ENCODE assay signal across 29 cellular contexts in the genomic region with DNA sequence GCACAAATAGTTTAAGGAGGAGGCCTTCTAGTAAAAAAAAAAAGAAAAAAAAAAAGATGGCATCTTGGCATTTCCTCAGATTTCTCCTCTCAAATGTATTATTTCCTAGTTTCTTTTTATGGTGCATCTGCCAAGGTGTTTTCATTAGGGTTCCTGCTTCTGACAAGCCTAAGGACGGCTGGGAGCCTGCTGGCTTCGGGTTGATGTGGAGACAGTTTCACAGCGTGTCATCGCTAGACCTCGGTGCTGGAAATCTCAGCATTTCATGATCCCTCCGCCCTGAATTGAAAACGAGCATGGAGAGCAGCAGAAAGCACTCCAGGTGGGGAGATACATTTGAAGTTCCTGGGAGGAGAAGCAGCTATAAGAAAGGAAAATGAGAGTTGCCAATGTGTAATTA.
"Had no signal": no experiment of that assay in that cellular context is flagged by ENCODE, and none has a peak within 500 bp of the region (broad histone marks: within the 10 kb centered on the region; RNA-seq: fewer than 3 reads in every experiment).

No MANE protein-coding gene starts in this region.

- H3K4me1 ChIP-seq: gastroesophageal sphincter, parathyroid adenoma, suprapubic skin, tibial artery, upper lobe of right lung had no signal

- H3K4me3 ChIP-seq: coronary artery, dorsolateral prefrontal cortex, gastroesophageal sphincter, hepatocyte, suprapubic skin, tibial artery, upper lobe of right lung had no signal

- H3K27ac ChIP-seq: brain microvascular endothelial cell, coronary artery, dorsolateral prefrontal cortex, gastroesophageal sphincter, hepatocyte, parathyroid adenoma, suprapubic skin, tibial artery, upper lobe of right lung had no signal

- H3K27me3 ChIP-seq: brain microvascular endothelial cell, dorsolateral prefrontal cortex, gastroesophageal sphincter, hepatocyte, suprapubic skin, tibial artery, upper lobe of right lung had no signal

- DNase-seq: activated CD4-positive, alpha-beta memory T cell treated with anti-CD3 and anti-CD28 coated beads, Interleukin-2, amount 10 ng/mL, durations not matched to agents 7 days and 5 days; activated CD4-positive, alpha-beta T cell treated with anti-CD3 and anti-CD28 coated beads for 1 hour; activated CD4-positive, alpha-beta T cell treated with anti-CD3 and anti-CD28 coated beads, Interleukin-2, amount 10 ng/mL, durations not matched to agents 7 days and 5 days; activated CD8-positive, alpha-beta memory T cell treated with anti-CD3 and anti-CD28 coated beads, Interleukin-2, amount 50 U/mL, for 48 hours; activated gamma-delta T cell; activated naive CD4-positive, alpha-beta T cell treated with anti-CD3 and anti-CD28 coated beads, Interleukin-2, amount 10 ng/mL, durations not matched to agents 7 days and 5 days; activated naive CD8-positive, alpha-beta T cell treated with anti-CD3 and anti-CD28 coated beads, Interleukin-2, amount 10 ng/mL, durations not matched to agents 7 days and 5 days; activated T-cell treated with anti-CD3 and anti-CD28 coated beads, Interleukin-2, amount 50 U/mL, for 24 hours; brain microvascular endothelial cell; dorsolateral prefrontal cortex; effector memory CD8-positive, alpha-beta T cell; kidney; left colon; mammary epithelial cell; midbrain; naive thymus-derived CD4-positive, alpha-beta T cell; occipital lobe; right cardiac atrium; stimulated activated CD4-positive, alpha-beta T cell treated with anti-CD3 and anti-CD28 coated beads, Interleukin-15, amount 100 ng/mL, for 24 hours; stimulated activated CD4-positive, alpha-beta T cell treated with anti-CD3 and anti-CD28 coated beads, Interleukin-2, amount 100 ng/mL, for 24 hours; stimulated activated naive B cell treated with anti-CD40 and anti-IgM and Interleukin-4, amounts not matched to agents 10 μg/mL and 1 μg/mL and 100 μg/mL, for 72 hours; T1000; tibial artery; upper lobe of right lung had no signal

- H3K79me2 ChIP-seq: hepatocyte, parathyroid adenoma had no signal

- H2AFZ ChIP-seq: hepatocyte, parathyroid adenoma had no signal

- H3K9me3 ChIP-seq: gastroesophageal sphincter, suprapubic skin, tibial artery, upper lobe of right lung had no signal

- H3K9ac ChIP-seq: parathyroid adenoma had no signal

- H3K4me2 ChIP-seq: hepatocyte had no signal

- ATAC-seq: effector memory CD8-positive, alpha-beta T cell; gastroesophageal sphincter; left colon; naive thymus-derived CD4-positive, alpha-beta T cell; right cardiac atrium; stimulated activated naive B cell treated with anti-CD40 and anti-IgM and Interleukin-4, amounts not matched to agents 10 μg/mL and 1 μg/mL and 100 μg/mL, for 72 hours; upper lobe of right lung had no signal

- H3K36me3 ChIP-seq: brain microvascular endothelial cell, gastroesophageal sphincter, suprapubic skin, tibial artery, upper lobe of right lung had no signal
